Comparison of ENCODE assay signal across 1 cellular context in genomic region chr7:129831424-129832058, GRCh38.
TF ChIP-seq lines count a peak whose summit lies in the region.

No MANE protein-coding gene starts in this region.

TF ChIP-seq in K562, 482 proteins besides CTCF, POLR2A, EP300 and RAD21 (continued from another document):
- TF ChIP-seq PKNOX1 (IDR thresholded peaks at IDR 0.05) (peak; percentile 45), CEBPG (CRISPR knock-in tag; IDR thresholded peaks at IDR 0.05) (peak; percentile 88), CEBPG (tag; conservative IDR thresholded peaks at IDR 0.05 in 1 of 2, IDR thresholded peaks at IDR 0.05 in 1 of 2) (peak in 1 of 2 experiments; percentile 94; a peak in 2 of 4 replicates), DMBX1 (CRISPR knock-in tag; IDR thresholded peaks at IDR 0.05; ENCODE audit: borderline replicate concordance) (peak; percentile 87), ZNF197 (CRISPR knock-in tag; IDR thresholded peaks at IDR 0.05; ENCODE audit: low read depth) (peak; percentile 86; the same call in 1 of the 2 replicates), JUND (IDR thresholded peaks at IDR 0.05; ENCODE audit: borderline replicate concordance, low read depth, low read length) (peak; percentile 89), JUND (tag; IDR thresholded peaks at IDR 0.05; ENCODE audit: borderline replicate concordance, low read depth, low read length) (peak; percentile 88; the same call in 2 of the 3 replicates), ZNF277 (CRISPR knock-in tag; IDR thresholded peaks at IDR 0.05; ENCODE audit: borderline replicate concordance) (no peak), TFAP4 (CRISPR knock-in tag; IDR thresholded peaks at IDR 0.05; ENCODE audit: borderline replicate concordance) (peak; percentile 48), DIDO1 (tag; IDR thresholded peaks at IDR 0.05; ENCODE audit: low read depth) (no peak; the same call in 1 of the 2 replicates), CHD2 (IDR thresholded peaks at IDR 0.05; ENCODE audit: low read depth, low read length) (no peak), SIN3B (IDR thresholded peaks at IDR 0.05; ENCODE audit: low read depth) (no peak), RBM34 (IDR thresholded peaks at IDR 0.05; ENCODE audit: borderline replicate concordance, insufficient read depth, low read length) (no peak), MAFG (tag; conservative IDR thresholded peaks at IDR 0.05) (peak; percentile 68), TARDBP (IDR thresholded peaks at IDR 0.05) (no peak), ZNF778 (CRISPR knock-in tag; IDR thresholded peaks at IDR 0.05) (no peak), MTA3 (IDR thresholded peaks at IDR 0.05; ENCODE audit: borderline replicate concordance) (no peak), MTF1 (CRISPR knock-in tag; IDR thresholded peaks at IDR 0.05; ENCODE audit: borderline replicate concordance) (no peak), SAP30 (IDR thresholded peaks at IDR 0.05; ENCODE audit: borderline replicate concordance, insufficient read depth, low read depth, low read length, poor library complexity, severe bottlenecking) (no peak), NR0B1 (IDR thresholded peaks at IDR 0.05; ENCODE audit: partially characterized antibody) (no peak), ZNF224 (CRISPR knock-in tag; IDR thresholded peaks at IDR 0.05) (no peak), PML (IDR thresholded peaks at IDR 0.05; ENCODE audit: low read length) (no peak), ESRRA (IDR thresholded peaks at IDR 0.05; ENCODE audit: borderline replicate concordance, low read depth) (peak; percentile 17; the same call in 1 of the 2 replicates), PHF20 (IDR thresholded peaks at IDR 0.05; ENCODE audit: partially characterized antibody) (no peak), ZNF668 (CRISPR knock-in tag; IDR thresholded peaks at IDR 0.05) (0 out of 2 replicates have a peak, but pooled peaks have one; percentile 8), ATF3 (IDR thresholded peaks at IDR 0.05) (peak; percentile 97), ATF3 (CRISPR knock-in tag; conservative IDR thresholded peaks at IDR 0.05) (no peak), TRIM24 (IDR thresholded peaks at IDR 0.05) (peak; percentile 69 to 89; a peak in 3 of 4 replicates), HOXB6 (CRISPR knock-in tag; IDR thresholded peaks at IDR 0.05; ENCODE audit: borderline replicate concordance) (peak; percentile 24; the same call in 1 of the 2 replicates), MECOM (CRISPR knock-in tag; IDR thresholded peaks at IDR 0.05) (no peak), NR2C1 (IDR thresholded peaks at IDR 0.05) (no peak), NR2C1 (tag; IDR thresholded peaks at IDR 0.05) (peak; percentile 76), CHD1 (IDR thresholded peaks at IDR 0.05; ENCODE audit: low read length) (no peak), KHSRP (IDR thresholded peaks at IDR 0.05) (no peak), KLF1 (tag; IDR thresholded peaks at IDR 0.05) (no peak), TEAD2 (tag; IDR thresholded peaks at IDR 0.05) (peak; percentile 37; the same call in 1 of the 2 replicates), LEF1 (IDR thresholded peaks at IDR 0.05) (peak; percentile 57; the same call in 1 of the 2 replicates), E2F4 (CRISPR knock-in tag; IDR thresholded peaks at IDR 0.05; ENCODE audit: low read depth) (no peak), GABPB2 (CRISPR knock-in tag; conservative IDR thresholded peaks at IDR 0.05) (no peak), HDAC2 (IDR thresholded peaks at IDR 0.05) (peak; percentile 63; the same call in 1 of the 2 replicates), ZNF589 (CRISPR knock-in tag; IDR thresholded peaks at IDR 0.05; ENCODE audit: low read depth) (peak; percentile 94), PPARD (CRISPR knock-in tag; IDR thresholded peaks at IDR 0.05) (no peak), ZNF766 (CRISPR knock-in tag; conservative IDR thresholded peaks at IDR 0.05) (peak; percentile 69), RBBP5 (IDR thresholded peaks at IDR 0.05; ENCODE audit: borderline replicate concordance, insufficient read depth, low read length, poor library complexity, severe bottlenecking) (peak; percentile 31), ARID1B (IDR thresholded peaks at IDR 0.05) (peak; percentile 67; the same call in 1 of the 2 replicates), MYC (IDR thresholded peaks at IDR 0.05; ENCODE audit: low read depth, low read length) (no peak), MYC (CRISPR knock-in tag; IDR thresholded peaks at IDR 0.05; ENCODE audit: borderline replicate concordance, low read depth) (0 out of 2 replicates have a peak, but pooled peaks have one; percentile 50), ZNF584 (CRISPR knock-in tag; IDR thresholded peaks at IDR 0.05; ENCODE audit: low read depth) (peak; percentile 94; the same call in 1 of the 2 replicates), MTA1 (IDR thresholded peaks at IDR 0.05; ENCODE audit: borderline replicate concordance) (0 out of 2 replicates have a peak, but pooled peaks have one; percentile 11), SMARCE1 (IDR thresholded peaks at IDR 0.05) (peak; percentile 61), ZBTB7A (IDR thresholded peaks at IDR 0.05; ENCODE audit: borderline replicate concordance, control insufficient read depth, low read depth, low read length) (no peak), KDM1A (IDR thresholded peaks at IDR 0.05) (no peak), ZKSCAN1 (IDR thresholded peaks at IDR 0.05; ENCODE audit: low read depth, low read length) (no peak), NR4A1 (CRISPR knock-in tag; IDR thresholded peaks at IDR 0.05) (no peak), NR4A1 (tag; IDR thresholded peaks at IDR 0.05) (peak; percentile 74; the same call in 1 of the 2 replicates), C11orf30 (IDR thresholded peaks at IDR 0.05; ENCODE audit: low read depth) (peak; percentile 70; the same call in 1 of the 2 replicates), ZKSCAN8 (CRISPR knock-in tag; IDR thresholded peaks at IDR 0.05) (peak; percentile 60; the same call in 1 of the 2 replicates), EP400 (IDR thresholded peaks at IDR 0.05) (peak; percentile 45; the same call in 1 of the 2 replicates), BRD9 (IDR thresholded peaks at IDR 0.05; ENCODE audit: low read depth, partially characterized antibody) (no peak), KLF16 (IDR thresholded peaks at IDR 0.05) (no peak)
- TF ChIP-seq, protein P1, sequence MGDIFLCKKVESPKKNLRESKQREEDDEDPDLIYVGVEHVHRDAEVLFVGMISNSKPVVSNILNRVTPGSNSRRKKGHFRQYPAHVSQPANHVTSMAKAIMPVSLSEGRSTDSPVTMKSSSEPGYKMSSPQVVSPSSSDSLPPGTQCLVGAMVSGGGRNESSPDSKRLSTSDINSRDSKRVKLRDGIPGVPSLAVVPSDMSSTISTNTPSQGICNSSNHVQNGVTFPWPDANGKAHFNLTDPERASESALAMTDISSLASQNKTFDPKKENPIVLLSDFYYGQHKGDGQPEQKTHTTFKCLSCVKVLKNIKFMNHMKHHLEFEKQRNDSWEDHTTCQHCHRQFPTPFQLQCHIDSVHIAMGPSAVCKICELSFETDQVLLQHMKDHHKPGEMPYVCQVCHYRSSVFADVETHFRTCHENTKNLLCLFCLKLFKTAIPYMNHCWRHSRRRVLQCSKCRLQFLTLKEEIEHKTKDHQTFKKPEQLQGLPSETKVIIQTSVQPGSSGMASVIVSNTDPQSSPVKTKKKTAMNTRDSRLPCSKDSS (IDR thresholded peaks at IDR 0.05; ENCODE audit: low read depth, partially characterized antibody), result no peak
- TF ChIP-seq, protein P2, sequence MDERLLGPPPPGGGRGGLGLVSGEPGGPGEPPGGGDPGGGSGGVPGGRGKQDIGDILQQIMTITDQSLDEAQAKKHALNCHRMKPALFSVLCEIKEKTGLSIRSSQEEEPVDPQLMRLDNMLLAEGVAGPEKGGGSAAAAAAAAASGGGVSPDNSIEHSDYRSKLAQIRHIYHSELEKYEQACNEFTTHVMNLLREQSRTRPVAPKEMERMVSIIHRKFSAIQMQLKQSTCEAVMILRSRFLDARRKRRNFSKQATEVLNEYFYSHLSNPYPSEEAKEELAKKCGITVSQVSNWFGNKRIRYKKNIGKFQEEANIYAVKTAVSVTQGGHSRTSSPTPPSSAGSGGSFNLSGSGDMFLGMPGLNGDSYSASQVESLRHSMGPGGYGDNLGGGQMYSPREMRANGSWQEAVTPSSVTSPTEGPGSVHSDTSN (CRISPR knock-in tag; IDR thresholded peaks at IDR 0.05; ENCODE audit: low read depth), result no peak
- TF ChIP-seq, protein P2 (tag; conservative IDR thresholded peaks at IDR 0.05; ENCODE audit: low read depth), result peak; percentile 33; the same call in 1 of the 2 replicates
- TF ChIP-seq, protein P3, sequence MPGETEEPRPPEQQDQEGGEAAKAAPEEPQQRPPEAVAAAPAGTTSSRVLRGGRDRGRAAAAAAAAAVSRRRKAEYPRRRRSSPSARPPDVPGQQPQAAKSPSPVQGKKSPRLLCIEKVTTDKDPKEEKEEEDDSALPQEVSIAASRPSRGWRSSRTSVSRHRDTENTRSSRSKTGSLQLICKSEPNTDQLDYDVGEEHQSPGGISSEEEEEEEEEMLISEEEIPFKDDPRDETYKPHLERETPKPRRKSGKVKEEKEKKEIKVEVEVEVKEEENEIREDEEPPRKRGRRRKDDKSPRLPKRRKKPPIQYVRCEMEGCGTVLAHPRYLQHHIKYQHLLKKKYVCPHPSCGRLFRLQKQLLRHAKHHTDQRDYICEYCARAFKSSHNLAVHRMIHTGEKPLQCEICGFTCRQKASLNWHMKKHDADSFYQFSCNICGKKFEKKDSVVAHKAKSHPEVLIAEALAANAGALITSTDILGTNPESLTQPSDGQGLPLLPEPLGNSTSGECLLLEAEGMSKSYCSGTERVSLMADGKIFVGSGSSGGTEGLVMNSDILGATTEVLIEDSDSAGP (CRISPR knock-in tag; IDR thresholded peaks at IDR 0.05), result no peak
- TF ChIP-seq, protein P4, sequence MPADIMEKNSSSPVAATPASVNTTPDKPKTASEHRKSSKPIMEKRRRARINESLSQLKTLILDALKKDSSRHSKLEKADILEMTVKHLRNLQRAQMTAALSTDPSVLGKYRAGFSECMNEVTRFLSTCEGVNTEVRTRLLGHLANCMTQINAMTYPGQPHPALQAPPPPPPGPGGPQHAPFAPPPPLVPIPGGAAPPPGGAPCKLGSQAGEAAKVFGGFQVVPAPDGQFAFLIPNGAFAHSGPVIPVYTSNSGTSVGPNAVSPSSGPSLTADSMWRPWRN (IDR thresholded peaks at IDR 0.05; ENCODE audit: low read depth), result no peak
TF ChIP-seq in K562: peak in this region for 69.
